In the genomic region with DNA sequence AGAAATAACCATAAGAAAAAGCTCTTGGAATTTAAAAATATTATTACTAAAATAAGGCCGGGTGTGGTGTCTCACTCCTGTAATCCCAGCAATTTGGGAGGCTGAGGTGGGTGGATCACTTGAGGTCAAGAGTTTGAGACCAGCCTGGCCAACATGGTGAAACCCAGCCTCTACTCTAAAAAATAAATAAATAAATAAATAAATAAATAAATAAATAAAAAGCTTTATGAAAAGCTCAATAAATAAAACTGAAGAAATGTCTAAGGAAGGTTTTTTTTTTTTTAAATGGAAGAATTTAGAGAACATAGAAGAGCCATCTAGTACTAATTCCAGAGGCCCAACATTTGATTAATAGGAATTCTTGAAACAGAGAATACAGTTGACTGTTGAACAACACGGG, we compare ENCODE assay signal across 1 cellular context.
TF ChIP-seq lines count a peak whose summit lies in the region.

No MANE protein-coding gene starts in this region.

TF ChIP-seq in HEK293, 187 proteins besides CTCF, POLR2A, EP300 and RAD21 (continued from another document):
- TF ChIP-seq, protein P1, sequence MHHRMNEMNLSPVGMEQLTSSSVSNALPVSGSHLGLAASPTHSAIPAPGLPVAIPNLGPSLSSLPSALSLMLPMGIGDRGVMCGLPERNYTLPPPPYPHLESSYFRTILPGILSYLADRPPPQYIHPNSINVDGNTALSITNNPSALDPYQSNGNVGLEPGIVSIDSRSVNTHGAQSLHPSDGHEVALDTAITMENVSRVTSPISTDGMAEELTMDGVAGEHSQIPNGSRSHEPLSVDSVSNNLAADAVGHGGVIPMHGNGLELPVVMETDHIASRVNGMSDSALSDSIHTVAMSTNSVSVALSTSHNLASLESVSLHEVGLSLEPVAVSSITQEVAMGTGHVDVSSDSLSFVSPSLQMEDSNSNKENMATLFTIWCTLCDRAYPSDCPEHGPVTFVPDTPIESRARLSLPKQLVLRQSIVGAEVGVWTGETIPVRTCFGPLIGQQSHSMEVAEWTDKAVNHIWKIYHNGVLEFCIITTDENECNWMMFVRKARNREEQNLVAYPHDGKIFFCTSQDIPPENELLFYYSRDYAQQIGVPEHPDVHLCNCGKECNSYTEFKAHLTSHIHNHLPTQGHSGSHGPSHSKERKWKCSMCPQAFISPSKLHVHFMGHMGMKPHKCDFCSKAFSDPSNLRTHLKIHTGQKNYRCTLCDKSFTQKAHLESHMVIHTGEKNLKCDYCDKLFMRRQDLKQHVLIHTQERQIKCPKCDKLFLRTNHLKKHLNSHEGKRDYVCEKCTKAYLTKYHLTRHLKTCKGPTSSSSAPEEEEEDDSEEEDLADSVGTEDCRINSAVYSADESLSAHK (tag by site-specific recombination; IDR thresholded peaks at IDR 0.05) = no peak
